Comparison of ENCODE assay signal across 31 cellular contexts in the genomic region with DNA sequence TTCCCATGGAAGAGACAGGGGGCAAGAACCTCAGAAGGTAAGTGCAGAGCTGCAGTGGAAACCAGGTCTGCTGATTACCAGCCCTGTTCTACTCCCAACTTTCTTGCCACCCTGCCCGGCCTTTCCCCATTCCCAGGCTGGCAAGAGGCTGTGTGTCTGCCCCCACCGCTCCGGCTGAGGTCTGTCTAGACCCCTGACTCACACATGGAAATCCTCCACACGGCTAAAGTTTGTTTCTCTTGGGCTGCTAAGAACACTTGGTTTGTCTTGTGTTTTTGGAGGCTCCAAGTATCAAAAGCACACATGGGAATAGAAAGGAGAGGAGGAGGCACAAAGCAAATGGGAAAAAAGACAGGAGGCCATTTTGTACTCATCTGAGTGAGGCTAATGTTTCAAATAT.
"Had no signal": no experiment of that assay in that cellular context is flagged by ENCODE, and none has a peak within 500 bp of the region (broad histone marks: within the 10 kb centered on the region; RNA-seq: fewer than 3 reads in every experiment).

No MANE protein-coding gene starts in this region.

- H3K36me3 ChIP-seq: ascending aorta, esophagus squamous epithelium, gastroesophageal sphincter, heart right ventricle had no signal

- H3K4me3 Mint-ChIP-seq: activated B cell treated with CpG ODN at 0.5 μM for 24 hours; activated CD4-positive, alpha-beta memory T cell treated with anti-CD3 and anti-CD28 coated beads, Interleukin-2, amount 10 ng/mL, durations not matched to agents 7 days and 5 days; activated naive CD4-positive, alpha-beta T cell treated with anti-CD3 and anti-CD28 coated beads, Interleukin-2, amount 10 ng/mL, durations not matched to agents 7 days and 5 days; activated naive CD8-positive, alpha-beta T cell treated with anti-CD3 and anti-CD28 coated beads, Interleukin-2, amount 10 ng/mL, durations not matched to agents 7 days and 5 days; activated T-cell treated with anti-CD3 and anti-CD28 coated beads, Interleukin-2, amount 50 U/mL, for 24 hours; activated T-cell treated with anti-CD3 and anti-CD28 coated beads, Interleukin-2, amount 50 U/mL, for 72 hours; effector memory CD8-positive, alpha-beta T cell; T-helper 17 cell; T-helper 2 cell treated with Interferon-gamma antibody and Interleukin-4, amounts not matched to agents 5 μg/mL and 100 μg/mL, for 36 hours had no signal

- DNase-seq: activated B cell treated with CpG ODN at 0.5 μM for 24 hours; activated CD4-positive, alpha-beta memory T cell treated with anti-CD3 and anti-CD28 coated beads, Interleukin-2, amount 10 ng/mL, durations not matched to agents 7 days and 5 days; activated CD4-positive, alpha-beta T cell treated with anti-CD3 and anti-CD28 coated beads for 48 hours; activated CD8-positive, alpha-beta memory T cell treated with anti-CD3 and anti-CD28 coated beads, Interleukin-2, amount 50 U/mL, for 48 hours; activated gamma-delta T cell; activated naive CD4-positive, alpha-beta T cell; activated naive CD4-positive, alpha-beta T cell treated with anti-CD3 and anti-CD28 coated beads, Interleukin-2, amount 10 ng/mL, durations not matched to agents 7 days and 5 days; activated naive CD8-positive, alpha-beta T cell treated with anti-CD3 and anti-CD28 coated beads, Interleukin-2, amount 10 ng/mL, durations not matched to agents 7 days and 5 days; activated T-cell treated with anti-CD3 and anti-CD28 coated beads for 4 hours; activated T-cell treated with anti-CD3 and anti-CD28 coated beads, Interleukin-2, amount 50 U/mL, for 24 hours; activated T-cell treated with anti-CD3 and anti-CD28 coated beads, Interleukin-2, amount 50 U/mL, for 72 hours; body of pancreas; caudate nucleus; cortex of kidney; dermis blood vessel endothelial cell; effector CD4-positive, alpha-beta T cell; effector memory CD8-positive, alpha-beta T cell; erythroblast; esophagus squamous epithelium; foreskin melanocyte; heart right ventricle; T-helper 1 cell; T-helper 17 cell; T1000; WERI-Rb-1 had no signal

- ATAC-seq: activated CD4-positive, CD25-positive, alpha-beta regulatory T cell treated with anti-CD3 and anti-CD28 coated beads, Interleukin-2, amount 50 U/mL, for 24 hours; activated naive CD4-positive, alpha-beta T cell treated with anti-CD3 and anti-CD28 coated beads, Interleukin-2, amount 50 U/mL, for 72 hours; activated T-cell treated with anti-CD3 and anti-CD28 coated beads, Interleukin-2, amount 50 U/mL, for 72 hours; body of pancreas; effector memory CD8-positive, alpha-beta T cell; gastroesophageal sphincter; heart right ventricle; T-helper 17 cell had no signal

- H3K4me1 ChIP-seq: ascending aorta, body of pancreas, esophagus squamous epithelium, gastroesophageal sphincter, heart right ventricle had no signal

- H3K4me1 Mint-ChIP-seq: activated B cell treated with CpG ODN at 0.5 μM for 24 hours; activated naive CD4-positive, alpha-beta T cell treated with anti-CD3 and anti-CD28 coated beads, Interleukin-2, amount 10 ng/mL, durations not matched to agents 7 days and 5 days had no signal

- H3K4me3 ChIP-seq: ascending aorta, body of pancreas, esophagus squamous epithelium, gastroesophageal sphincter, heart right ventricle had no signal

- H3K27ac Mint-ChIP-seq: activated B cell treated with CpG ODN at 0.5 μM for 24 hours; activated CD4-positive, alpha-beta memory T cell treated with anti-CD3 and anti-CD28 coated beads, Interleukin-2, amount 10 ng/mL, durations not matched to agents 7 days and 5 days; activated naive CD4-positive, alpha-beta T cell treated with anti-CD3 and anti-CD28 coated beads, Interleukin-2, amount 10 ng/mL, durations not matched to agents 7 days and 5 days; activated naive CD4-positive, alpha-beta T cell treated with anti-CD3 and anti-CD28 coated beads, Interleukin-2, amount 50 U/mL, for 72 hours; activated naive CD8-positive, alpha-beta T cell treated with anti-CD3 and anti-CD28 coated beads, Interleukin-2, amount 10 ng/mL, durations not matched to agents 7 days and 5 days; activated T-cell treated with anti-CD3 and anti-CD28 coated beads, Interleukin-2, amount 50 U/mL, for 24 hours; activated T-cell treated with anti-CD3 and anti-CD28 coated beads, Interleukin-2, amount 50 U/mL, for 72 hours; effector memory CD8-positive, alpha-beta T cell; T-helper 17 cell; T-helper 2 cell treated with Interferon-gamma antibody and Interleukin-4, amounts not matched to agents 5 μg/mL and 100 μg/mL, for 36 hours had no signal

- H3K9me3 Mint-ChIP-seq: activated B cell treated with CpG ODN at 0.5 μM for 24 hours; activated CD4-positive, alpha-beta memory T cell treated with anti-CD3 and anti-CD28 coated beads, Interleukin-2, amount 10 ng/mL, durations not matched to agents 7 days and 5 days; activated naive CD4-positive, alpha-beta T cell treated with anti-CD3 and anti-CD28 coated beads, Interleukin-2, amount 10 ng/mL, durations not matched to agents 7 days and 5 days; activated naive CD4-positive, alpha-beta T cell treated with anti-CD3 and anti-CD28 coated beads, Interleukin-2, amount 50 U/mL, for 72 hours; activated naive CD8-positive, alpha-beta T cell treated with anti-CD3 and anti-CD28 coated beads, Interleukin-2, amount 10 ng/mL, durations not matched to agents 7 days and 5 days; activated T-cell treated with anti-CD3 and anti-CD28 coated beads, Interleukin-2, amount 50 U/mL, for 24 hours; activated T-cell treated with anti-CD3 and anti-CD28 coated beads, Interleukin-2, amount 50 U/mL, for 72 hours; effector memory CD8-positive, alpha-beta T cell; T-helper 2 cell treated with Interferon-gamma antibody and Interleukin-4, amounts not matched to agents 5 μg/mL and 100 μg/mL, for 36 hours had no signal

- H3K27me3 Mint-ChIP-seq: activated T-cell treated with anti-CD3 and anti-CD28 coated beads, Interleukin-2, amount 50 U/mL, for 24 hours had no signal

- H3K9me3 ChIP-seq: ascending aorta, body of pancreas, esophagus squamous epithelium, gastroesophageal sphincter, heart right ventricle had no signal

- H3K27me3 ChIP-seq: ascending aorta, body of pancreas had no signal

- FAIRE-seq: colon had no signal

- H3K27ac ChIP-seq: ascending aorta, body of pancreas, esophagus squamous epithelium, gastroesophageal sphincter, heart right ventricle, WERI-Rb-1 had no signal

- H3K36me3 Mint-ChIP-seq: activated naive CD4-positive, alpha-beta T cell treated with anti-CD3 and anti-CD28 coated beads, Interleukin-2, amount 10 ng/mL, durations not matched to agents 7 days and 5 days; activated naive CD4-positive, alpha-beta T cell treated with anti-CD3 and anti-CD28 coated beads, Interleukin-2, amount 50 U/mL, for 72 hours; activated naive CD8-positive, alpha-beta T cell treated with anti-CD3 and anti-CD28 coated beads, Interleukin-2, amount 10 ng/mL, durations not matched to agents 7 days and 5 days had no signal
